Comparison of ENCODE assay signal across 11 cellular contexts in the genomic region with DNA sequence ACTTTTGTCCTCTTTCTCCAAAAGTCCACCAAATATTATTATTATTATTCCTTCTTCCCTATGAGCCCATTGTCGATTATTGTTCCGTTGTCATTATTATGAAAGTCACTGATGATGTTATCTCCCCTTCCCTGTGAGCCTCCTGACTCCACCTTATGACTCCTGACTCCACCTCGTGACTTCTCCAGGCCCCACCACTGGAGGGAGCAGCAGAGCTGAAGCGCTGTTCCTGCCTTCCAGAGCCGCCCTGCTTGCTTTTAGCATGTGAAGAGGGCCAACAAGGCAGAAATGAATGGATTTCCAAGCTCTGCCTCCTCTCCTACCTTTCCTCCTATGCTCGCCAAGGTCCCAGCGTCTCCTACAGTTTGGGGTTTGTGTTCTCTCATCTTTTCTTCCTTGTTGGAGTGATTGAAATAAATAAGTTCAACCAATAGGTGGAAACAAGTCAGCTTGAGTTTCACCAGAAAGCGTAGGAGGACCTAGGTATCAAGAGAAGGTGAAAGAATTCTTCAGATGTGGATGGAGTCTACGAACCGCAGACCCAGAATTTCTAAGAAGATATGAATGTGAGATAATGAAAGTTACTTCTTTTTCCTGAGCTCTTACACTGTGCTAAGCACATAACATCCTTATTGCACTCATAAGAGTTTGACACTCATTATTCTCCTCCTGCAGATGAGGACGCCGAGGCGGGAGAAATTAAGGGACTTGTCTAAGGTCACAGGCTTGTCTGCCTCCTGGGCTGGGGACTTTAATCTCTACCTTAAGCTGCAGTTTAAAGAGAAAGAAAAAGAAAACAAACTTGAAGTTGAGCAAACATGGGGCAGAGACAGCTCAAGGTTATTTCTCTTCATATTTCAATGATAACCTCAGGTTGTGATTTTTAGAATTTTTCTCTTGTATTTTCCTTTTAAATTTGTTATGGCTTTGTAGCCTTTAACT. TPM values are rescaled to one million over a fixed set of nuclear protein-coding genes. Genes with fewer than 3 reads are reported as not detected.
DNase-seq lines count a peak whose midpoint lies in the region; ATAC-seq, FAIRE-seq and TF ChIP-seq lines count a peak whose summit lies in the region.
"Had no signal": no experiment of that assay in that cellular context is flagged by ENCODE, and none has a peak within 500 bp of the region (broad histone marks: within the 10 kb centered on the region; RNA-seq: fewer than 3 reads in every experiment).

No MANE protein-coding gene starts in this region.

- 18% methylated on average over 9 of the region's 13 CpGs for WGBS in K562 (ENCODE audit: insufficient coverage, low coverage, missing lambda C conversion rate)

- peak; percentile 82 for FAIRE-seq in K562 (lab: Jason Lieb, UNC)

- H4K20me1 ChIP-seq in K562 (replicated peaks; ENCODE audit: control insufficient read depth, insufficient read depth, low read length), result no peaks in the 10 kb centered on the region; the same call in 1 of the 2 replicates

- peak; percentile 47 for DNase-seq in activated CD4-positive, alpha-beta T cell treated with anti-CD3 and anti-CD28 coated beads for 36 hours
- DNase-seq in activated CD4-positive, alpha-beta T cell treated with anti-CD3 and anti-CD28 coated beads for 4 hours, result no peak
- DNase-seq in NCI-H2107 treated with DMSO at 0.1 percent for 48 hours (lab: John Stamatoyannopoulos, UW; ENCODE audit: unreplicated experiment) (peak; percentile 16), K562 (ENCODE audit: extremely low read depth in 1 of 4, low spot score in 3 of 4) (peak; percentile 58 to 72 (median 66)), Right ventricle myocardium inferior (ENCODE audit: missing footprints) (no peak)
- peak; percentile 24 for DNase-seq in stimulated activated CD8-positive, alpha-beta memory T cell treated with anti-CD3 and anti-CD28 coated beads, Interleukin-4, amount 100 ng/mL, for 48 hours
- no peak for DNase-seq in activated CD4-positive, CD25-positive, alpha-beta regulatory T cell treated with anti-CD3 and anti-CD28 coated beads, Interleukin-2, amount 50 U/mL, for 72 hours
- DNase-seq: CD8-positive, alpha-beta memory T cell; dermis blood vessel endothelial cell had no signal

- no peak overlapping the region for H3K9ac ChIP-seq in K562 (ENCODE audit: insufficient read depth in 1 of 2, low read depth in 2 of 2, low read length in 2 of 2)

- H3K27ac Mint-ChIP-seq in activated CD4-positive, alpha-beta T cell treated with anti-CD3 and anti-CD28 coated beads for 36 hours, result no peak overlapping the region
- H3K27ac Mint-ChIP-seq: T-helper 1 cell treated with Interleukin-12 subunit alpha and Interleukin-12 subunit beta and Interleukin-4 antibody, amounts not matched to agents 30 μg/mL and 1 μg/mL, for 36 hours had no signal

- H3K4me1 Mint-ChIP-seq in activated CD4-positive, alpha-beta T cell treated with anti-CD3 and anti-CD28 coated beads for 36 hours, result no peaks in the 10 kb centered on the region
- H3K4me1 Mint-ChIP-seq: CD8-positive, alpha-beta memory T cell had no signal

- in situ Hi-C loops in K562 (cut with MboI), result no loop called here

- no peaks in the 10 kb centered on the region for H3K27me3 ChIP-seq in K562 (ENCODE audit: control insufficient read depth in 2 of 2, insufficient read depth in 2 of 2, low read length in 2 of 2)

- peak; percentile 36 for ATAC-seq in activated CD4-positive, alpha-beta T cell treated with anti-CD3 and anti-CD28 coated beads for 36 hours
- ATAC-seq in K562 (peak; percentile 99), Right ventricle myocardium inferior (no peak), HG03108 (IDR thresholded peaks at IDR 0.05; ENCODE audit: unreplicated experiment) (no peak)

- H3K36me3 ChIP-seq in K562 (ENCODE audit: control insufficient read depth, insufficient read depth, low read length), result no peaks in the 10 kb centered on the region

- TF ChIP-seq RAD21 in K562 (CRISPR knock-in tag; conservative IDR thresholded peaks at IDR 0.05 in 1 of 2, IDR thresholded peaks at IDR 0.05 in 1 of 2), result peak; percentile 69 to 74

- H3K27me3 Mint-ChIP-seq in activated CD4-positive, alpha-beta T cell treated with anti-CD3 and anti-CD28 coated beads for 36 hours, result peaks cover 4% of the 10 kb centered on the region

- H3K9me3 Mint-ChIP-seq in activated CD4-positive, alpha-beta T cell treated with anti-CD3 and anti-CD28 coated beads for 36 hours (ENCODE audit: low read depth), result no peaks in the 10 kb centered on the region
- H3K9me3 Mint-ChIP-seq: CD8-positive, alpha-beta memory T cell; T-helper 1 cell treated with Interleukin-12 subunit alpha and Interleukin-12 subunit beta and Interleukin-4 antibody, amounts not matched to agents 30 μg/mL and 1 μg/mL, for 36 hours had no signal

- H3K9me1 ChIP-seq in K562 (ENCODE audit: control insufficient read depth, insufficient read depth, low read length), result no peaks in the 10 kb centered on the region

- no peaks in the 10 kb centered on the region for H3K9me3 ChIP-seq in K562 (replicated peaks; ENCODE audit: control insufficient read depth, insufficient read depth, low read depth, low read length)

- CTCF ChIA-PET in activated CD4-positive, alpha-beta T cell treated with anti-CD3 and anti-CD28 coated beads for 36 hours (lab: Charles Lee), result interaction anchor here (1.1 kb wide), 1 partner anchor 194 kb away, joined by 4 read pairs; no protein-coding TSS in a partner anchor
- CTCF ChIA-PET in K562 (lab: Yijun Ruan, JAX; ENCODE audit: low intra/inter-chr PET ratio), result interaction anchor here (0.5 kb wide), 1 partner anchor 202 kb away, joined by 6 read pairs; no protein-coding TSS in a partner anchor

- H3K79me2 ChIP-seq in K562 (ENCODE audit: control insufficient read depth, insufficient read depth, low read length), result no peaks in the 10 kb centered on the region

- no peak overlapping the region; the same call in 1 of the 2 replicates for H3K4me2 ChIP-seq in K562 (ENCODE audit: insufficient read depth, low read length)

- H2AFZ ChIP-seq in K562 (ENCODE audit: low read depth, low read length), result peak overlapping the region; percentile 9; the same call in 1 of the 2 replicates

- no peak for TF ChIP-seq EP300 in K562 (IDR thresholded peaks at IDR 0.05; ENCODE audit: low read length)

- no TSS peak for BruUV-seq in K562 (replicated peaks; lab: Mats Ljungman, UMichigan)

- no peaks in the 10 kb centered on the region for H3K4me1 ChIP-seq in K562 (replicated peaks in 1 of 2; ENCODE audit: control insufficient read depth in 2 of 2, insufficient read depth in 2 of 2, low read length in 2 of 2)

- no peak overlapping the region for H3K4me3 Mint-ChIP-seq in activated CD4-positive, alpha-beta T cell treated with anti-CD3 and anti-CD28 coated beads for 36 hours
- H3K4me3 Mint-ChIP-seq: CD8-positive, alpha-beta memory T cell; T-helper 1 cell treated with Interleukin-12 subunit alpha and Interleukin-12 subunit beta and Interleukin-4 antibody, amounts not matched to agents 30 μg/mL and 1 μg/mL, for 36 hours had no signal

- H3K4me3 ChIP-seq in K562, result no peak overlapping the region

- POLR2A ChIA-PET in activated CD4-positive, alpha-beta T cell treated with anti-CD3 and anti-CD28 coated beads for 36 hours (lab: Charles Lee), result interaction anchor here (0.6 kb wide), 1 partner anchor 69 kb away, joined by 3 read pairs; no protein-coding TSS in a partner anchor
- POLR2A ChIA-PET in K562 (lab: Yijun Ruan, JAX), result interaction anchor here (0.8 kb wide), 1 partner anchor 107 kb away, joined by 3 read pairs; no protein-coding TSS in a partner anchor

- no peaks in the 10 kb centered on the region for H3K36me3 Mint-ChIP-seq in activated CD4-positive, alpha-beta T cell treated with anti-CD3 and anti-CD28 coated beads for 36 hours (ENCODE audit: low read depth)
- H3K36me3 Mint-ChIP-seq: CD8-positive, alpha-beta memory T cell had no signal

- intact Hi-C loops in activated CD4-positive, alpha-beta T cell treated with anti-CD3 and anti-CD28 coated beads for 36 hours (cut with DNase I, micrococcal nuclease), result loop anchor here in 1 of 2 experiments (10.0 kb wide), 1 partner anchor 372 kb away; no protein-coding TSS in a partner anchor
- intact Hi-C loops in K562 (cut with micrococcal nuclease), result loop anchor here (2.0 to 10.0 kb wide), 3 partner anchors 69 to 364 kb away; no protein-coding TSS in a partner anchor
- intact Hi-C loops in Right ventricle myocardium inferior (cut with DNase I), result no loop called here

- TF ChIP-seq POLR2A in K562 (conservative IDR thresholded peaks at IDR 0.05), result no peak

- peak; percentile 68 to 83 (median 82) for TF ChIP-seq CTCF in K562 (IDR thresholded peaks at IDR 0.05 in 2 of 3, conservative IDR thresholded peaks at IDR 0.05 in 1 of 3; ENCODE audit: insufficient read depth in 2 of 3, low read depth in 1 of 3, low read length in 3 of 3)

- H3K27ac ChIP-seq in K562 (ENCODE audit: extremely low read depth, low read depth, low read length), result no peak overlapping the region

TF ChIP-seq in K562, 482 proteins besides CTCF, POLR2A, EP300 and RAD21 (continues in another document):
- TF ChIP-seq ZNF707 (CRISPR knock-in tag; conservative IDR thresholded peaks at IDR 0.05) (no peak), SMARCC2 (IDR thresholded peaks at IDR 0.05; ENCODE audit: low read depth) (no peak)

RNA-seq across cellular contexts. Expression of a gene that starts 26.1 kb away (rescaled TPM):
- total RNA-seq in activated CD4-positive, alpha-beta T cell treated with anti-CD3 and anti-CD28 coated beads for 36 hours, result not detected
- total RNA-seq in K562 (2011; cell fraction: chromatin; rRNA removed; ENCODE audit: low replicate concordance), result 0.53 and 0.58 TPM in 2 replicates
- total RNA-seq in K562 (2011; cell fraction: nucleolus; rRNA removed), result 0.50 and 0.79 TPM in 2 replicates
- total RNA-seq in K562 (2011; cell fraction: nucleoplasm; rRNA removed), result 0.38 and 1.1 TPM in 2 replicates
- total RNA-seq in K562 (2014; rRNA removed), result 0.86 and 1.5 TPM in 2 replicates
- total RNA-seq in K562 (2014; rRNA removed; fragmentation: Illumina TruSeq; extraction: Trizol), result 0.87 and 1.1 TPM in 2 replicates
- 0.68 and 0.98 TPM in 2 replicates for total RNA-seq in K562 (2015; rRNA removed; fragmentation: Illumina TruSeq; extraction: Trizol)
- 1.0 and 1.1 TPM in 2 replicates for total RNA-seq in K562 (2021)
- polyA plus RNA-seq in K562 (2011; rRNA removed), result 0.33 and 0.37 TPM in 2 replicates
- polyA plus RNA-seq in K562 (2011; cell fraction: cytosol; rRNA removed), result 0.21 and 0.22 TPM in 2 replicates
- 0.55 and 0.70 TPM in 2 replicates for polyA plus RNA-seq in K562 (2011; cell fraction: nucleus; rRNA removed)
- polyA plus RNA-seq in K562 (2012), result 0.65 and 1.5 TPM in 2 replicates
- 1.3 and 1.5 TPM in 2 replicates for polyA plus RNA-seq in K562 (2014; fragmentation: Illumina TruSeq; extraction: Trizol)
- polyA plus RNA-seq in K562 (2014; fragmentation: Nextera tagmentation; extraction: Ambion mirVana), result 1 to 10 TPM in 1 of 2 experiments, under 1 TPM in 1; 0.68 to 1.3 TPM
- polyA plus RNA-seq in K562 (2014; rRNA removed), result 0.96 and 1.0 TPM in 2 replicates
- 0.28 and 0.45 TPM in 2 replicates for polyA minus RNA-seq in K562 (2011; rRNA and poly(A)+ RNA removed)
- polyA minus RNA-seq in K562 (2011; cell fraction: cytosol; rRNA and poly(A)+ RNA removed), result 0.19 and 0.36 TPM in 2 replicates
- polyA minus RNA-seq in K562 (2011; cell fraction: nucleus; rRNA and poly(A)+ RNA removed), result 0.33 and 0.40 TPM in 2 replicates
- 2.6 TPM for total RNA-seq in Right ventricle myocardium inferior
- total RNA-seq: CD8-positive, alpha-beta memory T cell; dermis blood vessel endothelial cell had no signal
- polyA plus RNA-seq: CD8-positive, alpha-beta memory T cell had no signal

Comparison
In these comparisons a context has a peak if more than half of its experiments do, and no peak if none do; other contexts are left out.
1. DNase-seq: peak in activated CD4-positive, alpha-beta T cell treated with anti-CD3 and anti-CD28 coated beads for 36 hours (single experiment), NCI-H2107 treated with DMSO at 0.1 percent for 48 hours (single experiment), K562 (4 of 4) and stimulated activated CD8-positive, alpha-beta memory T cell treated with anti-CD3 and anti-CD28 coated beads, Interleukin-4, amount 100 ng/mL, for 48 hours (single experiment); none in activated CD4-positive, alpha-beta T cell treated with anti-CD3 and anti-CD28 coated beads for 4 hours (0 of 2), Right ventricle myocardium inferior (single experiment) and activated CD4-positive, CD25-positive, alpha-beta regulatory T cell treated with anti-CD3 and anti-CD28 coated beads, Interleukin-2, amount 50 U/mL, for 72 hours (single experiment).
2. ATAC-seq: peak in activated CD4-positive, alpha-beta T cell treated with anti-CD3 and anti-CD28 coated beads for 36 hours (single experiment) and K562 (single experiment); none in Right ventricle myocardium inferior (single experiment) and HG03108 (single experiment).